In genomic region chr17:43171761-43172487, GRCh38 we compare ENCODE assay signal across 8 cellular contexts. TPM values are rescaled to one million over a fixed set of nuclear protein-coding genes. Genes with fewer than 3 reads are reported as not detected.
DNase-seq lines count a peak whose midpoint lies in the region; ATAC-seq, FAIRE-seq and TF ChIP-seq lines count a peak whose summit lies in the region.

No MANE protein-coding gene starts in this region.

- TF ChIP-seq POLR2A in gastrocnemius medialis (IDR thresholded peaks at IDR 0.05): no peak

- peak; percentile 64 for DNase-seq in Ammon's horn (ENCODE audit: low spot score)
- DNase-seq in GM12864 (ENCODE audit: low read depth): no peak
- DNase-seq in NCI-H69 (lab: John Stamatoyannopoulos, UW): peak; percentile 66
- peak; percentile 84 for DNase-seq in hepatocyte (ENCODE audit: low spot score)
- DNase-seq in gastrocnemius medialis: peak; percentile 19 to 20
- no peak for DNase-seq in frontal cortex (ENCODE audit: low spot score in 2 of 2)

- H3K4me1 ChIP-seq in hepatocyte (ENCODE audit: insufficient read depth) (peaks cover 29% of the 10 kb centered on the region), gastrocnemius medialis (peaks cover 52 to 54% of the 10 kb centered on the region in 2 donors)

- H2AFZ ChIP-seq in hepatocyte: peak overlapping the region; percentile 38

- H3K36me3 ChIP-seq in hepatocyte (replicated peaks; ENCODE audit: insufficient read depth, low read depth) (no peaks in the 10 kb centered on the region), gastrocnemius medialis (peaks cover 0 to 11% of the 10 kb centered on the region in 2 donors)

- H3K4me2 ChIP-seq in hepatocyte: peak overlapping the region; percentile 85

- no peaks in the 10 kb centered on the region for H4K20me1 ChIP-seq in hepatocyte (ENCODE audit: insufficient read depth, poor library complexity, severe bottlenecking)

- H3K27me3 ChIP-seq in hepatocyte (no peaks in the 10 kb centered on the region), gastrocnemius medialis (no peaks in the 10 kb centered on the region)

- H3K9me2 ChIP-seq in hepatocyte (replicated peaks; ENCODE audit: insufficient read depth): no peaks in the 10 kb centered on the region

- ATAC-seq in gastrocnemius medialis: peak in 1 of 2 donors; percentile 7
- ATAC-seq in GM18861 (IDR thresholded peaks at IDR 0.05; ENCODE audit: unreplicated experiment): no peak

- no peaks in the 10 kb centered on the region for H3K9me3 ChIP-seq in hepatocyte (ENCODE audit: low read depth)
- H3K9me3 ChIP-seq in gastrocnemius medialis: no peaks in the 10 kb centered on the region

- peak overlapping the region; percentile 82 for H3K4me3 ChIP-seq in GM12864 (ENCODE audit: low read depth, low read length)
- H3K4me3 ChIP-seq in hepatocyte: peak overlapping the region; percentile 39
- peak overlapping the region; percentile 81 to 89 (median 86) for H3K4me3 ChIP-seq in gastrocnemius medialis

- intact Hi-C loops in gastrocnemius medialis (cut with DNase I; ENCODE audit: low total_unique reads): loop anchor here (1.0 to 5.0 kb wide), 5 partner anchors 143 to 311 kb away; partner anchors contain the start of genes DHX8, RND2 and RPL27

- in situ Hi-C loops in gastrocnemius medialis (cut with MboI; ENCODE audit: low sequenced_read_pairs in 4 of 4): no loop called here

- H3K27ac ChIP-seq in adipose tissue (ENCODE audit: low read depth, low read length): peak overlapping the region; percentile 42
- peak overlapping the region; percentile 95 for H3K27ac ChIP-seq in hepatocyte
- H3K27ac ChIP-seq in gastrocnemius medialis: peak overlapping the region; percentile 85 to 98 (median 97)

- FAIRE-seq in frontal cortex (lab: Jason Lieb, UNC): no peak

- H3K79me2 ChIP-seq in hepatocyte: peaks cover 62% of the 10 kb centered on the region

- 5 to 15% (median 13%) methylated on average over 7 of the region's 7 CpGs for WGBS in adipose tissue, 3 donors
- 25% methylated on average over 7 of the region's 7 CpGs for WGBS in hepatocyte (ENCODE audit: low lambda C conversion rate, missing lambda C conversion rate)

- TF ChIP-seq CTCF in GM12864 (IDR thresholded peaks at IDR 0.05; ENCODE audit: low read depth, low read length, missing control alignments) (no peak), hepatocyte (IDR thresholded peaks at IDR 0.05; ENCODE audit: poor library complexity) (peak; percentile 38), gastrocnemius medialis (IDR thresholded peaks at IDR 0.05 in 4 of 5, conservative IDR thresholded peaks at IDR 0.05 in 1 of 5) (no peak)

RNA-seq across cellular contexts. Expression of gene NBR1, which starts 0.9 kb away (rescaled TPM):
- polyA plus RNA-seq in adipose tissue: 10 to 100 TPM; 20.9 to 48.0 (median 30.2) TPM
- 82.4 and 82.7 TPM in 2 replicates for total RNA-seq in hepatocyte
- polyA plus RNA-seq in hepatocyte: 37.6 and 37.7 TPM in 2 replicates
- total RNA-seq in gastrocnemius medialis: 100 to 1,000 TPM; 135 to 162 (median 145) TPM
- total RNA-seq in frontal cortex: 66.0 TPM

RNA-seq across cellular contexts. Expression of gene TMEM106A, which starts 39.8 kb away (rescaled TPM):
- polyA plus RNA-seq in adipose tissue (1 to 10 TPM; 1.4 to 4.5 (median 3.6) TPM), hepatocyte (7.2 and 8.4 TPM in 2 replicates)
- total RNA-seq in hepatocyte (6.7 and 11.4 TPM in 2 replicates), gastrocnemius medialis (1 to 10 TPM in 3 of 4 donors, under 1 TPM in 1; 0.32 to 5.6 (median 2.5) TPM), frontal cortex (under 0.01 TPM)

RNA-seq across cellular contexts. Expression of gene BRCA1, which starts 46.8 kb away (rescaled TPM):
- polyA plus RNA-seq in adipose tissue (1 to 10 TPM; 1.0 to 3.6 (median 1.2) TPM), hepatocyte (6.2 and 7.0 TPM in 2 replicates)
- total RNA-seq in hepatocyte (4.8 and 8.0 TPM in 2 replicates), gastrocnemius medialis (1 to 10 TPM; 2.8 to 4.8 (median 4.0) TPM), frontal cortex (6.1 TPM)

RNA-seq across cellular contexts. Expression of gene CCDC200, which starts 56.5 kb away (rescaled TPM):
- polyA plus RNA-seq in adipose tissue (1 to 10 TPM in 1 of 3 donors, under 1 TPM in 1, not detected in 1; 0.10 to 2.5 TPM), hepatocyte (2.8 and 3.2 TPM in 2 replicates)
- total RNA-seq in hepatocyte (not detected in 2 replicates), gastrocnemius medialis (not detected), frontal cortex (not detected)

Comparison
In these comparisons a context has a peak if more than half of its experiments do, and no peak if none do; other contexts are left out.
1. DNase-seq: peak in Ammon's horn (single experiment), NCI-H69 (single experiment), hepatocyte (single experiment) and gastrocnemius medialis (2 of 2); none in GM12864 (single experiment) and frontal cortex (0 of 2).
2. H3K27ac ChIP-seq: peak in every context shown above with its lines; median percentile 97 in gastrocnemius medialis; 95 in hepatocyte; 42 in adipose tissue.
3. Peak in every context shown above with its lines, with median percentiles within 50 percentile points of each other: H3K4me3 ChIP-seq.